ENCODE assay signal across 8 cellular contexts in the genomic region with DNA sequence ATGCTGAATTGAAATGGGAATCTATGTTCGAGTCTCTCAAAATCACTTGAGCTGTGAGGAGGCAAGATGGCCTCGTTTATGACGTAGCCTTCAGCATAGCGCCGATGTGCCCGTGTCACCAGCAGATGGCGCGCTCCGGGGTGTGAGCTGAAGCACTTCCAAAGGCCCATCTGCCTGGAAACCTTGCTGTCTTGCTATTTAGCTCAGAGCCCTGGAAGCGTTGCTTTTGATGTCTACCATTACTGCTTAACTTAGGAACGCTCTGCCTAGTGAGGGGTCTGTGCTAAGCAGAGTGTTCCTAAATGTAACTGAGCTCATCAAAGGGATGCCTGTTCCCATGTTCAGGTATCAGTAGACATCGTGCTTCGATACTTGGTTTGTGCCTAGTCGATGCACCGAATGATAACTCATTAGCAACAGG.
DNase-seq lines count a peak whose midpoint lies in the region; ATAC-seq and TF ChIP-seq lines count a peak whose summit lies in the region.

No MANE protein-coding gene starts in this region.

- H3K36me3 ChIP-seq in CD4-positive, alpha-beta memory T cell (ENCODE audit: insufficient read depth, low read length) = no peaks in the 10 kb centered on the region
- no peaks in the 10 kb centered on the region for H3K36me3 ChIP-seq in thoracic aorta

- H3K27me3 Mint-ChIP-seq in CD4-positive, alpha-beta memory T cell = peaks cover 5 to 16% of the 10 kb centered on the region in 2 donors

- H3K4me1 Mint-ChIP-seq in CD4-positive, alpha-beta memory T cell = peaks cover 0 to 4% (median 2%) of the 10 kb centered on the region in 4 donors

- POLR2A ChIA-PET in CD4-positive, alpha-beta memory T cell (lab: Charles Lee; ENCODE audit: partially characterized antibody) = no interaction called here

- H3K4me1 ChIP-seq in CD4-positive, alpha-beta memory T cell (ENCODE audit: insufficient read depth, low read length) = no peaks in the 10 kb centered on the region
- no peaks in the 10 kb centered on the region for H3K4me1 ChIP-seq in thoracic aorta (ENCODE audit: control insufficient read depth in 1 of 2, low read depth in 2 of 2)

- no peak overlapping the region for H3K27ac ChIP-seq in CD4-positive, alpha-beta memory T cell (ENCODE audit: low read depth, low read length)
- no peak overlapping the region for H3K27ac ChIP-seq in thoracic aorta

- ATAC-seq in GM19455 (IDR thresholded peaks at IDR 0.05; ENCODE audit: unreplicated experiment) = peak; percentile 82
- no peak for ATAC-seq in thoracic aorta (ENCODE audit: insufficient number of reproducible peaks, low FRiP score, low read depth)

- H3K27me3 ChIP-seq in CD4-positive, alpha-beta memory T cell (ENCODE audit: insufficient read depth, low read length) = no peaks in the 10 kb centered on the region
- no peaks in the 10 kb centered on the region for H3K27me3 ChIP-seq in thoracic aorta (replicated peaks; ENCODE audit: insufficient read depth)

- no peaks in the 10 kb centered on the region for H3K36me3 Mint-ChIP-seq in CD4-positive, alpha-beta memory T cell

- CTCF ChIA-PET in CD4-positive, alpha-beta memory T cell (lab: Charles Lee; ENCODE audit: partially characterized antibody) = interaction anchor here (0.8 to 1.6 kb wide), 4 partner anchors 9 to 52 kb away, joined by 3 read pairs; no protein-coding TSS in a partner anchor

- H3K9me3 Mint-ChIP-seq in CD4-positive, alpha-beta memory T cell = peaks cover 0 to 2% (median 0%) of the 10 kb centered on the region in 8 donors

- H3K4me3 ChIP-seq in CD4-positive, alpha-beta memory T cell (ENCODE audit: low read length in 2 of 2) = no peak overlapping the region
- H3K4me3 ChIP-seq in thoracic aorta = no peak overlapping the region

- H3K9me3 ChIP-seq in CD4-positive, alpha-beta memory T cell (ENCODE audit: control insufficient read depth in 1 of 2, low read length in 2 of 2) = no peaks in the 10 kb centered on the region
- H3K9me3 ChIP-seq in thoracic aorta = no peaks in the 10 kb centered on the region

- no peak overlapping the region for H3K4me3 Mint-ChIP-seq in CD4-positive, alpha-beta memory T cell

- intact Hi-C loops in CD4-positive, alpha-beta memory T cell (cut with micrococcal nuclease) = loop anchor here (2.0 kb wide), 1 partner anchor 114 kb away; no protein-coding TSS in a partner anchor

- no peak overlapping the region for H3K27ac Mint-ChIP-seq in CD4-positive, alpha-beta memory T cell

- peak; percentile 34 for TF ChIP-seq CTCF in thoracic aorta (IDR thresholded peaks at IDR 0.05)

- peak; percentile 33 to 53 (median 39) for DNase-seq in CD4-positive, alpha-beta memory T cell
- DNase-seq in HK-2 (ENCODE audit: unreplicated experiment) = peak; percentile 78
- peak; percentile 80 for DNase-seq in OCI-M1 (lab: John Stamatoyannopoulos, UW)
- DNase-seq in activated T-cell treated with anti-CD3 and anti-CD28 coated beads, Interleukin-2, amount 50 U/mL, for 48 hours = peak; percentile 85 to 86
- peak; percentile 74 for DNase-seq in fibroblast of peridontal ligament (ENCODE audit: extremely low read depth)
- peak; percentile 41 for DNase-seq in non-pigmented ciliary epithelial cell (ENCODE audit: low read depth)
- no peak for DNase-seq in thoracic aorta (ENCODE audit: low spot score)
